In genomic region chr6:7725412-7725811, GRCh38 we compare ENCODE assay signal across 8 cellular contexts. TPM values are rescaled to one million over a fixed set of nuclear protein-coding genes. Genes with fewer than 3 reads are reported as not detected.
DNase-seq lines count a peak whose midpoint lies in the region; ATAC-seq and TF ChIP-seq lines count a peak whose summit lies in the region.

No MANE protein-coding gene starts in this region.

- H2AFZ ChIP-seq in parathyroid adenoma: peak overlapping the region; percentile 63

- peak overlapping the region; percentile 86 for H3K4me2 ChIP-seq in parathyroid adenoma (ENCODE audit: low read length)

- BruUV-seq in Panc1 (replicated peaks; lab: Mats Ljungman, UMichigan): no TSS peak

- H3K36me3 ChIP-seq in Panc1 (ENCODE audit: control insufficient read depth, insufficient read depth, low read length) (no peaks in the 10 kb centered on the region), parathyroid adenoma (ENCODE audit: control insufficient read depth, insufficient read depth, low read length) (no peaks in the 10 kb centered on the region)

- CTCF ChIA-PET in Panc1 (lab: Charles Lee): no interaction called here

- in situ Hi-C loops in Panc1 (cut with HindIII; ENCODE audit: low pct_unique_long_range_greater_than_20kb, low sequenced_read_pairs): no loop called here

- H3K9ac ChIP-seq in parathyroid adenoma: no peak overlapping the region

- ATAC-seq in Panc1 (no peak), HG03139 (IDR thresholded peaks at IDR 0.05; ENCODE audit: unreplicated experiment) (no peak)

- intact Hi-C loops in Panc1 (cut with micrococcal nuclease; ENCODE audit: unreplicated experiment): loop anchor here (5.0 to 10.0 kb wide), 4 partner anchors 149 to 447 kb away; partner anchors contain the start of gene TXNDC5

- H3K4me1 ChIP-seq in Panc1 (ENCODE audit: control insufficient read depth, insufficient read depth, low read length) (peaks cover 19% of the 10 kb centered on the region), parathyroid adenoma (no peaks in the 10 kb centered on the region)

- POLR2A ChIA-PET in Panc1 (lab: Charles Lee): interaction anchor here (0.7 kb wide), 1 partner anchor 168 kb away, joined by 3 read pairs; no protein-coding TSS in a partner anchor

- TF ChIP-seq CTCF in Panc1 (IDR thresholded peaks at IDR 0.05) (no peak), epithelial cell of esophagus (IDR thresholded peaks at IDR 0.05; ENCODE audit: insufficient read depth, low read depth, low read length, missing control alignments) (no peak), parathyroid adenoma (IDR thresholded peaks at IDR 0.05) (no peak)

- no peaks in the 10 kb centered on the region for H3K79me2 ChIP-seq in parathyroid adenoma

- peak overlapping the region; percentile 61 to 66; a peak in 3 of 4 replicates for H3K4me3 ChIP-seq in Panc1 (ENCODE audit: low read depth in 2 of 2, low read length in 2 of 2)
- peak overlapping the region; percentile 3 for H3K4me3 ChIP-seq in epithelial cell of esophagus (ENCODE audit: low read length)
- no peak overlapping the region for H3K4me3 ChIP-seq in parathyroid adenoma (ENCODE audit: low read depth, low read length)

- no peak overlapping the region for H3K27ac ChIP-seq in Panc1 (ENCODE audit: low read length)
- no peak overlapping the region for H3K27ac ChIP-seq in parathyroid adenoma

- peak; percentile 1 for DNase-seq in COLO668 (lab: John Stamatoyannopoulos, UW; ENCODE audit: unreplicated experiment)
- no peak for DNase-seq in Panc1 (ENCODE audit: low read depth, low spot score)
- DNase-seq in epithelial cell of esophagus (ENCODE audit: low read depth): no peak
- DNase-seq in NCI-H526 treated with DMSO at 0.1 percent for 48 hours (lab: John Stamatoyannopoulos, UW): no peak
- no peak for DNase-seq in effector CD4-positive, alpha-beta T cell
- no peak for DNase-seq in NCI-H524 treated with DMSO at 0.1 percent for 48 hours (lab: John Stamatoyannopoulos, UW)

- H3K9me3 ChIP-seq in Panc1 (ENCODE audit: control insufficient read depth, insufficient read depth, low read depth, low read length) (no peaks in the 10 kb centered on the region), parathyroid adenoma (ENCODE audit: control insufficient read depth, low read length) (no peaks in the 10 kb centered on the region)

- H3K27me3 ChIP-seq in Panc1 (ENCODE audit: control insufficient read depth, insufficient read depth, low read length): no peaks in the 10 kb centered on the region
- H3K27me3 ChIP-seq in parathyroid adenoma (ENCODE audit: control insufficient read depth, insufficient read depth, low read length): peaks cover 3% of the 10 kb centered on the region

RNA-seq across cellular contexts. Expression of gene BMP6, which starts 0.5 kb away (rescaled TPM):
- total RNA-seq in Panc1 (2021; ENCODE audit: unreplicated experiment): 13.6 TPM
- polyA plus RNA-seq in Panc1 (2012; ENCODE audit: insufficient read length): 12.0 TPM
